In genomic region chr7:149883452-149883861, GRCh38 we compare ENCODE assay signal across 8 cellular contexts. TPM values are rescaled to one million over a fixed set of nuclear protein-coding genes. Genes with fewer than 3 reads are reported as not detected.
DNase-seq lines count a peak whose midpoint lies in the region; ATAC-seq and TF ChIP-seq lines count a peak whose summit lies in the region.

No MANE protein-coding gene starts in this region.

- ATAC-seq in HG03175 (IDR thresholded peaks at IDR 0.05; ENCODE audit: unreplicated experiment) (peak; percentile 74), GM18909 (IDR thresholded peaks at IDR 0.05; ENCODE audit: poor library complexity, unreplicated experiment) (no peak)

- no peak overlapping the region for H3K4me3 ChIP-seq in foreskin fibroblast (ENCODE audit: low read depth in 1 of 2, low read length in 2 of 2)

- peak; percentile 75 for TF ChIP-seq CTCF in foreskin fibroblast (IDR thresholded peaks at IDR 0.05; ENCODE audit: low read depth, low read length)

- DNase-seq in stimulated activated CD4-positive, alpha-beta T cell treated with anti-CD3 and anti-CD28 coated beads, Interleukin-12 subunit alpha, Interleukin-12 subunit beta, amount 100 ng/mL, for 4 hours: peak; percentile 39
- no peak for DNase-seq in stimulated activated CD4-positive, alpha-beta T cell treated with anti-CD3 and anti-CD28 coated beads, Interleukin-2, amount 100 ng/mL, for 48 hours
- DNase-seq in NCI-H526 (lab: John Stamatoyannopoulos, UW): peak; percentile 64 to 82
- peak; percentile 67 to 68 for DNase-seq in activated T-cell treated with anti-CD3 and anti-CD28 coated beads, Interleukin-2, amount 50 U/mL, for 48 hours
- DNase-seq in foreskin fibroblast: peak; percentile 16 to 53
- DNase-seq in occipital lobe (lab: John Stamatoyannopoulos, UW): peak; percentile 60

RNA-seq across cellular contexts. Expression of gene ATP6V0E2, which starts 9.7 kb away (rescaled TPM):
- total RNA-seq in occipital lobe: 112 TPM

RNA-seq across cellular contexts. Expression of gene ZNF862, which starts 45.3 kb away (rescaled TPM):
- total RNA-seq in occipital lobe: 10.0 TPM

Comparison
In these comparisons a context has a peak if more than half of its experiments do, and no peak if none do; other contexts are left out.
1. DNase-seq: peak in stimulated activated CD4-positive, alpha-beta T cell treated with anti-CD3 and anti-CD28 coated beads, Interleukin-12 subunit alpha, Interleukin-12 subunit beta, amount 100 ng/mL, for 4 hours (single experiment), NCI-H526 (2 of 2), activated T-cell treated with anti-CD3 and anti-CD28 coated beads, Interleukin-2, amount 50 U/mL, for 48 hours (2 of 2), foreskin fibroblast (2 of 2) and occipital lobe (single experiment); none in stimulated activated CD4-positive, alpha-beta T cell treated with anti-CD3 and anti-CD28 coated beads, Interleukin-2, amount 100 ng/mL, for 48 hours (0 of 2).